Comparison of ENCODE assay signal across 8 cellular contexts in the genomic region with DNA sequence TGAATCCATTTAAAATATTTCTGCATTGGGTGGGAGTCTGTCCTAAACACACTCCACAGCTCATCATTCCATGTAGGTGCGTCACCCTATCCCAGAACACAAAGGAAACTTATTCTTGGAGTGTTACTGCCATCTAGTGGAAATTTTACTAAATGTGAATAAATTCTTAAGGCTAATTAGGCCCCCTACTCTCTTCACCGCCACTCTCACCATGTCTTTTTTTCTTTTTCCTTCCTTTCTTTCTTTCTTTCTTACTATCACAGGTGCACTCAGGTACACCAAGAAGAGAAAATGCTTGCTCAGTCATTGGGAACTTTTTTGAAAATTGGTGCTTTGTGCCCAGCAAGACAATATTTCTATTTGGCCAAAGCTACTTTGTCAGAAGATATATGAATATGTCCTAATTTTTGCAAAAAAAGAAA. TPM values are rescaled to one million over a fixed set of nuclear protein-coding genes. Genes with fewer than 3 reads are reported as not detected.
DNase-seq lines count a peak whose midpoint lies in the region; ATAC-seq, FAIRE-seq and TF ChIP-seq lines count a peak whose summit lies in the region.

No MANE protein-coding gene starts in this region.

- H3K4me3 ChIP-seq in HFF-Myc (replicated peaks; ENCODE audit: low read depth, low read length) = no peak overlapping the region
- H3K4me3 ChIP-seq in astrocyte of the spinal cord (ENCODE audit: low read depth, low read length) = no peak overlapping the region
- no peak overlapping the region for H3K4me3 ChIP-seq in small intestine (ENCODE audit: low read depth in 1 of 2, low read length in 2 of 2)

- TF ChIP-seq CTCF in HFF-Myc (IDR thresholded peaks at IDR 0.05; ENCODE audit: low read depth, low read length, missing control alignments) (peak; percentile 19), astrocyte of the spinal cord (IDR thresholded peaks at IDR 0.05; ENCODE audit: low read depth, low read length) (peak; percentile 21)

- FAIRE-seq in small intestine (lab: Jason Lieb, UNC) = peak; percentile 47

- 2 to 12% (median 3%) methylated on average over 2 of the region's 2 CpGs for WGBS in small intestine, 3 donors

- DNase-seq in DMS 273 treated with DMSO at 0.1 percent for 48 hours (lab: John Stamatoyannopoulos, UW) (peak; percentile 6), HFF-Myc (ENCODE audit: extremely low read depth, low read depth) (peak; percentile 75), NCI-H226 (peak; percentile 73), astrocyte of the spinal cord (ENCODE audit: low read depth, low spot score) (peak; percentile 86), iPS DF 19.7 (ENCODE audit: low read depth, low spot score) (peak; percentile 38), small intestine (peak; percentile 70)

- no peaks in the 10 kb centered on the region for H3K27me3 ChIP-seq in small intestine (ENCODE audit: control insufficient read depth in 2 of 2, insufficient read depth in 2 of 2, low read length in 2 of 2)

- ATAC-seq in GM21619 (IDR thresholded peaks at IDR 0.05; ENCODE audit: unreplicated experiment) (no peak), HG02870 (IDR thresholded peaks at IDR 0.05; ENCODE audit: unreplicated experiment) (no peak)

- no peak overlapping the region for H3K27ac ChIP-seq in small intestine (ENCODE audit: low read depth in 1 of 2, low read length in 1 of 2)

- no peaks in the 10 kb centered on the region for H3K4me1 ChIP-seq in small intestine (ENCODE audit: control insufficient read depth in 2 of 2, insufficient read depth in 1 of 2, low read depth in 1 of 2, low read length in 1 of 2)

- H3K36me3 ChIP-seq in small intestine (ENCODE audit: control insufficient read depth in 2 of 2, insufficient read depth in 2 of 2, low read length in 2 of 2) = no peaks in the 10 kb centered on the region

- no peaks in the 10 kb centered on the region for H3K9me3 ChIP-seq in small intestine (ENCODE audit: control insufficient read depth, low read depth)

- in situ Hi-C loops in astrocyte of the spinal cord (cut with HindIII; ENCODE audit: low sequenced_read_pairs) = no loop called here

RNA-seq across cellular contexts. Expression of a gene that starts 26.4 kb away (rescaled TPM):
- polyA plus RNA-seq in small intestine = 1 to 10 TPM in 2 of 3 donors, under 1 TPM in 1; 0.45 to 2.4 (median 1.3) TPM

RNA-seq across cellular contexts. Expression of a gene that starts 36.5 kb away (rescaled TPM):
- 10 to 100 TPM in 1 of 3 donors, 1 to 10 TPM in 2; 4.3 to 15.7 (median 6.9) TPM for polyA plus RNA-seq in small intestine

Comparison
In these comparisons a context has a peak if more than half of its experiments do, and no peak if none do; other contexts are left out.
1. DNase-seq: peak in every context shown above with its lines; median percentile 86 in astrocyte of the spinal cord; 75 in HFF-Myc; 73 in NCI-H226; 70 in small intestine; 38 in iPS DF 19.7; 6 in DMS 273 treated with DMSO at 0.1 percent for 48 hours.